1 cellular context compared by ENCODE assay signal in the genomic region with DNA sequence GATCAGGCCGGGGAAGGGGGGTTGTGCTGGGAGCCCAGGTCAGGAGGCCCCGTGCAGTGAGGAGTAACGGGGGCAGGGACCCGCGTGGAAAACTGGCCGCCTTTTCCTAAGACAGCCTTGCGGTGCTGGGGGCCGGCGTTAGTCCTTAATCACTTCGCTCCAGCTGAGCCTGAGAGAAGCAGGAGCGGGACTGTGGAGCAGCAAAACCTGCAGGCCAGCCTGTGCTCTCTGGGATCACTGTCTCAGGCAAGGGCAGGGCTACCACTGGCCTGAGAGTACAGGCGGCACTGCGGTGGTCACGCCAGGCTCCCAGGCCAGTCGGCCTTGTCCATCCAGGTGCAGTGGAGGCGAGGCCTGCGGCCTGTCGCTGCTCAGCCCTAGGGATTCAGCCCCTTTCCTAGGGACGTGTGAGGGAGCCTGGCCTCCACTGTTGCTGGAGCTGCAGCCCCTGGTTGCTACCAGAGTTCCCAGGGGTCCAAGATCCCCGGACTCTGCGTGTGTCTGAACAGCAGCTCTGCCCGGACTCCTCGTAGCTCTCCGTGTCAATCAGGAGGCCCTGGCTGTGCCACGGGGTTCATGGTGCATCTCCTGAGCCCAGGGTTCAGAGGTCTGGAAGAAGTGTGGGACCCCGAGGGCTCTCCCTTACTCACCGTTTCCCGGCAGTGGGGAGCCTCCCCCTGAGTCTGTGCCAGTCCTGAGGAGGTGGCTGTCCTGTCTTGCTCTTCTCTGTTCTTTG.
TF ChIP-seq lines count a peak whose summit lies in the region.

No MANE protein-coding gene starts in this region.

TF ChIP-seq in GM23338, 12 proteins besides CTCF, POLR2A, EP300 and RAD21 (continued from another document):
- TF ChIP-seq, protein P1, sequence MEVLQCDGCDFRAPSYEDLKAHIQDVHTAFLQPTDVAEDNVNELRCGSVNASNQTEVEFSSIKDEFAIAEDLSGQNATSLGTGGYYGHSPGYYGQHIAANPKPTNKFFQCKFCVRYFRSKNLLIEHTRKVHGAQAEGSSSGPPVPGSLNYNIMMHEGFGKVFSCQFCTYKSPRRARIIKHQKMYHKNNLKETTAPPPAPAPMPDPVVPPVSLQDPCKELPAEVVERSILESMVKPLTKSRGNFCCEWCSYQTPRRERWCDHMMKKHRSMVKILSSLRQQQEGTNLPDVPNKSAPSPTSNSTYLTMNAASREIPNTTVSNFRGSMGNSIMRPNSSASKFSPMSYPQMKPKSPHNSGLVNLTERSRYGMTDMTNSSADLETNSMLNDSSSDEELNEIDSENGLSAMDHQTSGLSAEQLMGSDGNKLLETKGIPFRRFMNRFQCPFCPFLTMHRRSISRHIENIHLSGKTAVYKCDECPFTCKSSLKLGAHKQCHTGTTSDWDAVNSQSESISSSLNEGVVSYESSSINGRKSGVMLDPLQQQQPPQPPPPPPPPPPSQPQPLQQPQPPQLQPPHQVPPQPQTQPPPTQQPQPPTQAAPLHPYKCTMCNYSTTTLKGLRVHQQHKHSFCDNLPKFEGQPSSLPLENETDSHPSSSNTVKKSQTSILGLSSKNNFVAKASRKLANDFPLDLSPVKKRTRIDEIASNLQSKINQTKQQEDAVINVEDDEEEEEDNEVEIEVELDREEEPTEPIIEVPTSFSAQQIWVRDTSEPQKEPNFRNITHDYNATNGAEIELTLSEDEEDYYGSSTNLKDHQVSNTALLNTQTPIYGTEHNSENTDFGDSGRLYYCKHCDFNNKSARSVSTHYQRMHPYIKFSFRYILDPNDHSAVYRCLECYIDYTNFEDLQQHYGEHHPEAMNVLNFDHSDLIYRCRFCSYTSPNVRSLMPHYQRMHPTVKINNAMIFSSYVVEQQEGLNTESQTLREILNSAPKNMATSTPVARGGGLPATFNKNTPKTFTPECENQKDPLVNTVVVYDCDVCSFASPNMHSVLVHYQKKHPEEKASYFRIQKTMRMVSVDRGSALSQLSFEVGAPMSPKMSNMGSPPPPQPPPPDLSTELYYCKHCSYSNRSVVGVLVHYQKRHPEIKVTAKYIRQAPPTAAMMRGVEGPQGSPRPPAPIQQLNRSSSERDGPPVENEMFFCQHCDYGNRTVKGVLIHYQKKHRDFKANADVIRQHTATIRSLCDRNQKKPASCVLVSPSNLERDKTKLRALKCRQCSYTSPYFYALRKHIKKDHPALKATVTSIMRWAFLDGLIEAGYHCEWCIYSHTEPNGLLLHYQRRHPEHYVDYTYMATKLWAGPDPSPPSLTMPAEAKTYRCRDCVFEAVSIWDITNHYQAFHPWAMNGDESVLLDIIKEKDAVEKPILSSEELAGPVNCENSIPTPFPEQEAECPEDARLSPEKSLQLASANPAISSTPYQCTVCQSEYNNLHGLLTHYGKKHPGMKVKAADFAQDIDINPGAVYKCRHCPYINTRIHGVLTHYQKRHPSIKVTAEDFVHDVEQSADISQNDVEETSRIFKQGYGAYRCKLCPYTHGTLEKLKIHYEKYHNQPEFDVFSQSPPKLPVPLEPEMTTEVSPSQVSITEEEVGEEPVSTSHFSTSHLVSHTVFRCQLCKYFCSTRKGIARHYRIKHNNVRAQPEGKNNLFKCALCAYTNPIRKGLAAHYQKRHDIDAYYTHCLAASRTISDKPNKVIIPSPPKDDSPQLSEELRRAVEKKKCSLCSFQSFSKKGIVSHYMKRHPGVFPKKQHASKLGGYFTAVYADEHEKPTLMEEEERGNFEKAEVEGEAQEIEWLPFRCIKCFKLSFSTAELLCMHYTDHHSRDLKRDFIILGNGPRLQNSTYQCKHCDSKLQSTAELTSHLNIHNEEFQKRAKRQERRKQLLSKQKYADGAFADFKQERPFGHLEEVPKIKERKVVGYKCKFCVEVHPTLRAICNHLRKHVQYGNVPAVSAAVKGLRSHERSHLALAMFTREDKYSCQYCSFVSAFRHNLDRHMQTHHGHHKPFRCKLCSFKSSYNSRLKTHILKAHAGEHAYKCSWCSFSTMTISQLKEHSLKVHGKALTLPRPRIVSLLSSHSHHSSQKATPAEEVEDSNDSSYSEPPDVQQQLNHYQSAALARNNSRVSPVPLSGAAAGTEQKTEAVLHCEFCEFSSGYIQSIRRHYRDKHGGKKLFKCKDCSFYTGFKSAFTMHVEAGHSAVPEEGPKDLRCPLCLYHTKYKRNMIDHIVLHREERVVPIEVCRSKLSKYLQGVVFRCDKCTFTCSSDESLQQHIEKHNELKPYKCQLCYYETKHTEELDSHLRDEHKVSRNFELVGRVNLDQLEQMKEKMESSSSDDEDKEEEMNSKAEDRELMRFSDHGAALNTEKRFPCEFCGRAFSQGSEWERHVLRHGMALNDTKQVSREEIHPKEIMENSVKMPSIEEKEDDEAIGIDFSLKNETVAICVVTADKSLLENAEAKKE (CRISPR knock-in tag; IDR thresholded peaks at IDR 0.05) = no peak
- no peak for TF ChIP-seq NANOG (IDR thresholded peaks at IDR 0.05; ENCODE audit: borderline replicate concordance)
TF ChIP-seq in GM23338: peak in this region for 0.
